ENCODE assay signal across 23 cellular contexts in the genomic region with DNA sequence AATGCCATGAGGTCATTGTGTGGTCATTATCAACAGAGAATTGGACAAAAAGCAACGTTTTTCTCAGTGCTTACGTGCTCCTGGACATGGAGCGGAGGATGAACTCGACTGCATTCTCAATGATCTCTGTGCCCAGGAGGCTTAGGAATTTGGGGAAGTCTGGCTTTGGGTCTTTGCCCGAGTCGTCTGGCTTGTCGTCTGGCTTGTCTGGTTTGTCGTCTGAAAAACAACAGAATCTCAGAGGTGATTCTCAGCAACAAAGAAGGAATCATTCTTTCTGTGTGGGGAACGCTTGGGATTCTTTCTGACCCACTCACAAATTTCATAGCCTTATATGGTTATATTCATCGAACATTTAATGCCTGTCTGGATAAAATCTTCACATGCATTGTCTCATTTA. TPM values are rescaled to one million over a fixed set of nuclear protein-coding genes. Genes with fewer than 3 reads are reported as not detected.
DNase-seq lines count a peak whose midpoint lies in the region; ATAC-seq, FAIRE-seq and TF ChIP-seq lines count a peak whose summit lies in the region.
"Had no signal": no experiment of that assay in that cellular context is flagged by ENCODE, and none has a peak within 500 bp of the region (broad histone marks: within the 10 kb centered on the region; RNA-seq: fewer than 3 reads in every experiment).

No MANE protein-coding gene starts in this region.

- FAIRE-seq in RCC 7860 (lab: Jason Lieb, UNC) = no peak
- FAIRE-seq: endometrium had no signal

- H3K27ac Mint-ChIP-seq in osteocyte (ENCODE audit: unreplicated experiment) = peak overlapping the region; percentile 16
- H3K27ac Mint-ChIP-seq in naive thymus-derived CD8-positive, alpha-beta T cell = no peak overlapping the region
- H3K27ac Mint-ChIP-seq: activated CD4-positive, alpha-beta T cell treated with anti-CD3 and anti-CD28 coated beads, Interleukin-2, amount 10 ng/mL, durations not matched to agents 24 days and 14 days; activated naive CD4-positive, alpha-beta T cell treated with anti-CD3 and anti-CD28 coated beads, Interleukin-2, amount 50 U/mL, for 24 hours; natural killer cell had no signal

- peaks cover 6% of the 10 kb centered on the region for H3K4me1 Mint-ChIP-seq in osteocyte (ENCODE audit: unreplicated experiment)
- no peaks in the 10 kb centered on the region for H3K4me1 Mint-ChIP-seq in naive thymus-derived CD8-positive, alpha-beta T cell
- H3K4me1 Mint-ChIP-seq: activated CD4-positive, alpha-beta T cell treated with anti-CD3 and anti-CD28 coated beads, Interleukin-2, amount 10 ng/mL, durations not matched to agents 24 days and 14 days; activated naive CD4-positive, alpha-beta T cell treated with anti-CD3 and anti-CD28 coated beads, Interleukin-2, amount 50 U/mL, for 24 hours; natural killer cell had no signal

- DNase-seq in AG20443 (ENCODE audit: low spot score) (peak; percentile 17), RCC 7860 (ENCODE audit: low spot score) (peak; percentile 15), dedifferentiated amniotic fluid mesenchymal stem cell (ENCODE audit: extremely low spot score) (peak; percentile 27), osteocyte (ENCODE audit: extremely low spot score, unreplicated experiment) (no peak), NCI-H2029 (lab: John Stamatoyannopoulos, UW) (no peak), erythroblast (lab: John Stamatoyannopoulos, UW) (no peak)
- DNase-seq in naive thymus-derived CD8-positive, alpha-beta T cell = no peak
- DNase-seq: activated CD4-positive, alpha-beta T cell treated with anti-CD3 and anti-CD28 coated beads, Interleukin-2, amount 10 ng/mL, durations not matched to agents 24 days and 14 days; COR-L47; gastrocnemius medialis; H9; natural killer cell; NCI-H1694; psoas muscle; SHP77; stimulated activated CD4-positive, alpha-beta T cell treated with anti-CD3 and anti-CD28 coated beads, Interleukin-15, amount 100 ng/mL, for 24 hours; stimulated activated naive CD4-positive, alpha-beta T cell treated with Interleukin-2 at 50 U/mL for 16 hours; uterus had no signal

- TF ChIP-seq CTCF in osteocyte (IDR thresholded peaks at IDR 0.05) = no peak

- ATAC-seq in GM21423 (IDR thresholded peaks at IDR 0.05; ENCODE audit: unreplicated experiment) = no peak
- ATAC-seq in naive thymus-derived CD8-positive, alpha-beta T cell = no peak
- ATAC-seq: gastrocnemius medialis, natural killer cell, psoas muscle had no signal

- H3K36me3 Mint-ChIP-seq in osteocyte (ENCODE audit: unreplicated experiment) = no peaks in the 10 kb centered on the region
- no peaks in the 10 kb centered on the region for H3K36me3 Mint-ChIP-seq in naive thymus-derived CD8-positive, alpha-beta T cell
- H3K36me3 Mint-ChIP-seq: activated naive CD4-positive, alpha-beta T cell treated with anti-CD3 and anti-CD28 coated beads, Interleukin-2, amount 50 U/mL, for 24 hours; natural killer cell had no signal

- no peaks in the 10 kb centered on the region for H3K9me3 Mint-ChIP-seq in osteocyte (ENCODE audit: unreplicated experiment)
- no peaks in the 10 kb centered on the region for H3K9me3 Mint-ChIP-seq in naive thymus-derived CD8-positive, alpha-beta T cell
- H3K9me3 Mint-ChIP-seq: activated CD4-positive, alpha-beta T cell treated with anti-CD3 and anti-CD28 coated beads, Interleukin-2, amount 10 ng/mL, durations not matched to agents 24 days and 14 days; H9; natural killer cell had no signal

- POLR2A ChIA-PET in naive thymus-derived CD8-positive, alpha-beta T cell (lab: Charles Lee) = no interaction called here

- H3K27me3 Mint-ChIP-seq in osteocyte (ENCODE audit: unreplicated experiment) = no peaks in the 10 kb centered on the region
- peaks cover 0 to 8% (median 2%) of the 10 kb centered on the region in 5 donors for H3K27me3 Mint-ChIP-seq in naive thymus-derived CD8-positive, alpha-beta T cell
- H3K27me3 Mint-ChIP-seq: activated naive CD4-positive, alpha-beta T cell treated with anti-CD3 and anti-CD28 coated beads, Interleukin-2, amount 50 U/mL, for 24 hours had no signal

- H3K4me3 Mint-ChIP-seq in osteocyte (ENCODE audit: unreplicated experiment) = no peak overlapping the region
- no peak overlapping the region for H3K4me3 Mint-ChIP-seq in naive thymus-derived CD8-positive, alpha-beta T cell
- H3K4me3 Mint-ChIP-seq: activated CD4-positive, alpha-beta T cell treated with anti-CD3 and anti-CD28 coated beads, Interleukin-2, amount 10 ng/mL, durations not matched to agents 24 days and 14 days; activated naive CD4-positive, alpha-beta T cell treated with anti-CD3 and anti-CD28 coated beads, Interleukin-2, amount 50 U/mL, for 24 hours; H9; natural killer cell had no signal

- TF ChIP-seq POLR2A in erythroblast (IDR thresholded peaks at IDR 0.05; ENCODE audit: low read length) = no peak

RNA-seq across cellular contexts. Expression of a gene that starts 4.8 kb away (rescaled TPM):
- total RNA-seq in osteocyte = not detected in 2 replicates
- total RNA-seq in naive thymus-derived CD8-positive, alpha-beta T cell = not detected
- polyA plus RNA-seq in naive thymus-derived CD8-positive, alpha-beta T cell = not detected
- total RNA-seq: activated CD4-positive, alpha-beta T cell treated with anti-CD3 and anti-CD28 coated beads, Interleukin-2, amount 10 ng/mL, durations not matched to agents 24 days and 14 days; gastrocnemius medialis; H9; LHCN-M2; liver; natural killer cell; psoas muscle; uterus had no signal
- polyA plus RNA-seq: liver, psoas muscle had no signal

RNA-seq across cellular contexts. Expression of a gene that starts 23.0 kb away (rescaled TPM):
- total RNA-seq in osteocyte = not detected in 2 replicates
- total RNA-seq in naive thymus-derived CD8-positive, alpha-beta T cell = not detected
- polyA plus RNA-seq in naive thymus-derived CD8-positive, alpha-beta T cell = not detected
- total RNA-seq: activated CD4-positive, alpha-beta T cell treated with anti-CD3 and anti-CD28 coated beads, Interleukin-2, amount 10 ng/mL, durations not matched to agents 24 days and 14 days; gastrocnemius medialis; LHCN-M2; liver; psoas muscle; uterus had no signal
- polyA plus RNA-seq: liver had no signal

Comparison
In these comparisons a context has a peak if more than half of its experiments do, and no peak if none do; other contexts are left out.
1. DNase-seq: peak in AG20443 (single experiment), RCC 7860 (single experiment) and dedifferentiated amniotic fluid mesenchymal stem cell (single experiment); none in osteocyte (single experiment), NCI-H2029 (single experiment), erythroblast (0 of 2) and naive thymus-derived CD8-positive, alpha-beta T cell (0 of 10).